In the genomic region with DNA sequence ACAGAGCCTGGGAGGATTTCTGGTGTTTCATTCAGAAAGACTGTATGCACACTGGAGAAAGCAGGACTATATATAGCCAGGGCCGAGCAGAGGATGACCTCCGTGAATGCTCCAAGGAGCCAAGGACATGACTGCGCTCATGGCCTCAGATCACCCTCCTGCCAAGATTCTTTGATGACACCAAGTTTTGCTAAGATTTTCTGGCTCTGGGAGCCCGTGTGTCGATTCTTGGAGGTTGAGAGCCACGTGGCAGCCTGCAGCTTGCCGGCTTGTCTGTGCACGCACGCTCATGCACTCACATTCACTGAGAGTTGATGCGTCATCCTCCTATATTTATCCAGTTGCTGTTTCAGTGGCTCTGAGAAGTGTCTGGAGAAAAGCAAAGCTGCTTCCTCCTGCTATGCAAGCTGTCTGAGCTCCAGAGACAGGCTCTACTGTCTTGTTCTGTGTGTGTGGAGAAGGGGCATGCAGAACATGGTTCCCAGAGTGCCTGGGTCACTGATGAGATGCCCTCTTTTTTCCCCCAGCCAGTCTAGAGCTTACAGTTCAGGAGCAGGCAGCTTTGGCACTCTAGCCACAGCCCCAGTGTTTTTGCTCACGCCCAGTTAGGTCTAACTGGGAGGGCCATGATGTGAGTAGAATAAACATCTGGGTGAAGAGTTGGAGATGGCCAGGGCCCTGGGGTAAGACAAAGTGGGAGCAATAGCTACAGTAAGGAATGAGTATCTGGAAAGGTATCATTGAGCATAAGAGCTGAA, we compare ENCODE assay signal across 9 cellular contexts.
DNase-seq lines count a peak whose midpoint lies in the region; FAIRE-seq and TF ChIP-seq lines count a peak whose summit lies in the region.
"Had no signal": no experiment of that assay in that cellular context is flagged by ENCODE, and none has a peak within 500 bp of the region (broad histone marks: within the 10 kb centered on the region; RNA-seq: fewer than 3 reads in every experiment).

No MANE protein-coding gene starts in this region.

- no peaks in the 10 kb centered on the region for H3K27me3 ChIP-seq in esophagus (ENCODE audit: control insufficient read depth in 1 of 2, insufficient read depth in 2 of 2, low read length in 2 of 2)
- no peaks in the 10 kb centered on the region for H3K27me3 ChIP-seq in ovary

- H3K27me3 Mint-ChIP-seq in Calu3 (ENCODE audit: unreplicated experiment): no peaks in the 10 kb centered on the region

- 27 to 40% methylated on average over 11 of the region's 11 CpGs for WGBS in esophagus, 2 donors
- WGBS in ovary, 3 donors: 53 to 68% (median 60%) methylated on average over 11 of the region's 11 CpGs

- intact Hi-C loops in ovary (cut with DNase I) (no loop called here), Calu3 (cut with micrococcal nuclease; ENCODE audit: unreplicated experiment) (no loop called here)

- FAIRE-seq in GM19239 (lab: Jason Lieb, UNC): no peak

- H3K4me1 Mint-ChIP-seq in Calu3 (ENCODE audit: low read depth, unreplicated experiment): peaks cover 9% of the 10 kb centered on the region

- no peaks in the 10 kb centered on the region for H3K9me3 Mint-ChIP-seq in Calu3 (ENCODE audit: low read depth, unreplicated experiment)

- no peak overlapping the region for H3K4me3 Mint-ChIP-seq in Calu3 (ENCODE audit: low read depth, unreplicated experiment)

- H3K36me3 Mint-ChIP-seq in Calu3 (ENCODE audit: insufficient read depth, unreplicated experiment): no peaks in the 10 kb centered on the region

- H3K4me1 ChIP-seq in esophagus (ENCODE audit: control insufficient read depth in 2 of 2, insufficient read depth in 2 of 2, low read length in 1 of 2) (peaks cover 2 to 3% of the 10 kb centered on the region in 2 donors), ovary (ENCODE audit: insufficient read depth) (peaks cover 3% of the 10 kb centered on the region)

- DNase-seq in DMS53 treated with DMSO at 0.1 percent for 48 hours (lab: John Stamatoyannopoulos, UW; ENCODE audit: unreplicated experiment): peak; percentile 89
- DNase-seq in NOMO-1 treated with dmso at 0.1 percent for 144 hours (lab: John Stamatoyannopoulos, UW; ENCODE audit: unreplicated experiment): peak; percentile 74
- peak; percentile 30 to 57 (median 39) for DNase-seq in ovary
- DNase-seq in NCI-H128 (lab: John Stamatoyannopoulos, UW; ENCODE audit: unreplicated experiment): no peak
- no peak for DNase-seq in glomerular visceral epithelial cell (ENCODE audit: extremely low spot score)
- DNase-seq in Calu3: no peak
- no peak for DNase-seq in GM19239 (ENCODE audit: insufficient read length, low spot score)

- no peak overlapping the region for H3K27ac Mint-ChIP-seq in Calu3 (ENCODE audit: unreplicated experiment)

- no TSS peak for BruUV-seq in Calu3 (replicated peaks; lab: Mats Ljungman, UMichigan)

- no peak for TF ChIP-seq POLR2A in ovary (IDR thresholded peaks at IDR 0.05)

- CTCF ChIA-PET in Calu3 (lab: Charles Lee): no interaction called here

- H3K4me3 ChIP-seq in esophagus (ENCODE audit: low read depth in 1 of 2, low read length in 2 of 2): no peak overlapping the region
- no peak overlapping the region for H3K4me3 ChIP-seq in ovary

- peak overlapping the region; percentile 77 to 90 for H3K27ac ChIP-seq in esophagus (ENCODE audit: low read depth in 2 of 2, low read length in 1 of 2)
- no peak overlapping the region for H3K27ac ChIP-seq in ovary
- H3K27ac ChIP-seq: HL-60 had no signal

- TF ChIP-seq EP300 in ovary (IDR thresholded peaks at IDR 0.05): no peak

- TF ChIP-seq CTCF in ovary (IDR thresholded peaks at IDR 0.05) (no peak), Calu3 (IDR thresholded peaks at IDR 0.05; ENCODE audit: unreplicated experiment) (no peak)

- H3K9me3 ChIP-seq in esophagus (ENCODE audit: control insufficient read depth in 2 of 2, insufficient read depth in 1 of 2, low read depth in 1 of 2, low read length in 1 of 2): no peaks in the 10 kb centered on the region
- H3K9me3 ChIP-seq in ovary: no peaks in the 10 kb centered on the region

- H3K36me3 ChIP-seq in esophagus (ENCODE audit: control insufficient read depth in 2 of 2, insufficient read depth in 2 of 2, low read length in 1 of 2) (no peaks in the 10 kb centered on the region), ovary (no peaks in the 10 kb centered on the region)

Comparison
In these comparisons a context has a peak if more than half of its experiments do, and no peak if none do; other contexts are left out.
1. DNase-seq: peak in DMS53 treated with DMSO at 0.1 percent for 48 hours (single experiment), NOMO-1 treated with dmso at 0.1 percent for 144 hours (single experiment) and ovary (5 of 5); none in NCI-H128 (single experiment), glomerular visceral epithelial cell (single experiment), Calu3 (single experiment) and GM19239 (single experiment).
2. H3K27ac ChIP-seq: peak in esophagus (2 of 2); none in ovary (0 of 2).